Comparison of ENCODE assay signal across 27 cellular contexts in genomic region chrX:63613531-63614028, GRCh38.
"Had no signal": no experiment of that assay in that cellular context is flagged by ENCODE, and none has a peak within 500 bp of the region (broad histone marks: within the 10 kb centered on the region; RNA-seq: fewer than 3 reads in every experiment).

No MANE protein-coding gene starts in this region.

- DNase-seq: activated CD4-positive, alpha-beta T cell treated with anti-CD3 and anti-CD28 coated beads for 1 hour; activated CD4-positive, alpha-beta T cell treated with anti-CD3 and anti-CD28 coated beads, Interleukin-2, amount 10 ng/mL, durations not matched to agents 7 days and 5 days; activated CD8-positive, alpha-beta T cell treated with anti-CD3 and anti-CD28 coated beads for 36 hours; activated gamma-delta T cell treated with Interleukin-2 at 50 U/mL for 16 hours; activated naive CD8-positive, alpha-beta T cell treated with anti-CD3 and anti-CD28 coated beads, Interleukin-2, amount 50 U/mL, for 24 hours; activated T-cell treated with anti-CD3 and anti-CD28 coated beads, Interleukin-2, amount 50 U/mL, for 4 hours; amygdala; caudate nucleus; cortex of kidney; effector memory CD8-positive, alpha-beta T cell; foreskin fibroblast; heart left ventricle; naive B cell; nucleus accumbens; pancreas; retina; spleen; stimulated activated naive CD4-positive, alpha-beta T cell; tibial artery; upper lobe of right lung had no signal

- FAIRE-seq: endothelial cell of umbilical vein, pancreas had no signal

- H3K4me3 ChIP-seq: heart left ventricle, pancreas, prostate gland, spleen, suprapubic skin, tibial artery, upper lobe of right lung had no signal

- ATAC-seq: activated CD8-positive, alpha-beta T cell treated with anti-CD3 and anti-CD28 coated beads for 36 hours; activated naive CD8-positive, alpha-beta T cell treated with anti-CD3 and anti-CD28 coated beads, Interleukin-2, amount 50 U/mL, for 24 hours; activated T-cell treated with anti-CD3 and anti-CD28 coated beads, Interleukin-2, amount 50 U/mL, for 4 hours; activated T-helper 17 cell treated with anti-CD3 and anti-CD28 coated beads, Interleukin-2, amount 50 U/mL, for 72 hours; effector memory CD8-positive, alpha-beta T cell; heart left ventricle; pancreas; upper lobe of right lung; WTC11 had no signal

- H3K9me3 ChIP-seq: heart left ventricle, pancreas, prostate gland, suprapubic skin, upper lobe of right lung had no signal

- H3K4me1 ChIP-seq: heart left ventricle, pancreas, prostate gland, spleen, suprapubic skin, tibial artery, upper lobe of right lung had no signal

- H3K36me3 ChIP-seq: heart left ventricle, pancreas, prostate gland, spleen, suprapubic skin, tibial artery, upper lobe of right lung had no signal

- H3K4me3 Mint-ChIP-seq: activated CD4-positive, alpha-beta T cell treated with anti-CD3 and anti-CD28 coated beads, Interleukin-2, amount 10 ng/mL, durations not matched to agents 7 days and 5 days; activated CD8-positive, alpha-beta T cell treated with anti-CD3 and anti-CD28 coated beads for 36 hours; activated naive CD4-positive, alpha-beta T cell treated with anti-CD3 and anti-CD28 coated beads, Interleukin-2, amount 50 U/mL, for 24 hours; activated naive CD8-positive, alpha-beta T cell treated with anti-CD3 and anti-CD28 coated beads, Interleukin-2, amount 50 U/mL, for 24 hours; activated T-cell treated with anti-CD3 and anti-CD28 coated beads, Interleukin-2, amount 50 U/mL, for 4 hours; activated T-helper 17 cell treated with anti-CD3 and anti-CD28 coated beads, Interleukin-2, amount 50 U/mL, for 72 hours; effector memory CD8-positive, alpha-beta T cell; mesothelial cell of epicardium; naive B cell; WTC11 had no signal

- H3K9me3 Mint-ChIP-seq: activated CD4-positive, alpha-beta T cell treated with anti-CD3 and anti-CD28 coated beads, Interleukin-2, amount 10 ng/mL, durations not matched to agents 7 days and 5 days; activated CD8-positive, alpha-beta T cell treated with anti-CD3 and anti-CD28 coated beads for 36 hours; activated naive CD4-positive, alpha-beta T cell treated with anti-CD3 and anti-CD28 coated beads, Interleukin-2, amount 50 U/mL, for 24 hours; activated T-cell treated with anti-CD3 and anti-CD28 coated beads, Interleukin-2, amount 50 U/mL, for 4 hours; activated T-helper 17 cell treated with anti-CD3 and anti-CD28 coated beads, Interleukin-2, amount 50 U/mL, for 72 hours; effector memory CD8-positive, alpha-beta T cell had no signal

- H3K27me3 ChIP-seq: heart left ventricle, pancreas, spleen, suprapubic skin, tibial artery, upper lobe of right lung had no signal

- H3K27ac Mint-ChIP-seq: activated CD4-positive, alpha-beta T cell treated with anti-CD3 and anti-CD28 coated beads, Interleukin-2, amount 10 ng/mL, durations not matched to agents 7 days and 5 days; activated CD8-positive, alpha-beta T cell treated with anti-CD3 and anti-CD28 coated beads for 36 hours; activated naive CD4-positive, alpha-beta T cell treated with anti-CD3 and anti-CD28 coated beads, Interleukin-2, amount 50 U/mL, for 24 hours; activated naive CD8-positive, alpha-beta T cell treated with anti-CD3 and anti-CD28 coated beads, Interleukin-2, amount 50 U/mL, for 24 hours; activated T-helper 17 cell treated with anti-CD3 and anti-CD28 coated beads, Interleukin-2, amount 50 U/mL, for 72 hours; effector memory CD8-positive, alpha-beta T cell; mesothelial cell of epicardium; naive B cell; WTC11 had no signal

- H3K27me3 Mint-ChIP-seq: activated CD4-positive, alpha-beta T cell treated with anti-CD3 and anti-CD28 coated beads, Interleukin-2, amount 10 ng/mL, durations not matched to agents 7 days and 5 days; activated CD8-positive, alpha-beta T cell treated with anti-CD3 and anti-CD28 coated beads for 36 hours; activated naive CD8-positive, alpha-beta T cell treated with anti-CD3 and anti-CD28 coated beads, Interleukin-2, amount 50 U/mL, for 24 hours; activated T-helper 17 cell treated with anti-CD3 and anti-CD28 coated beads, Interleukin-2, amount 50 U/mL, for 72 hours; effector memory CD8-positive, alpha-beta T cell; naive B cell had no signal

- H3K4me1 Mint-ChIP-seq: activated CD4-positive, alpha-beta T cell treated with anti-CD3 and anti-CD28 coated beads, Interleukin-2, amount 10 ng/mL, durations not matched to agents 7 days and 5 days; activated naive CD4-positive, alpha-beta T cell treated with anti-CD3 and anti-CD28 coated beads, Interleukin-2, amount 50 U/mL, for 24 hours; activated naive CD8-positive, alpha-beta T cell treated with anti-CD3 and anti-CD28 coated beads, Interleukin-2, amount 50 U/mL, for 24 hours; activated T-helper 17 cell treated with anti-CD3 and anti-CD28 coated beads, Interleukin-2, amount 50 U/mL, for 72 hours; mesothelial cell of epicardium; naive B cell; WTC11 had no signal

- H3K27ac ChIP-seq: heart left ventricle, pancreas, prostate gland, spleen, suprapubic skin, tibial artery, upper lobe of right lung had no signal

- H3K36me3 Mint-ChIP-seq: activated naive CD4-positive, alpha-beta T cell treated with anti-CD3 and anti-CD28 coated beads, Interleukin-2, amount 50 U/mL, for 24 hours; mesothelial cell of epicardium; naive B cell had no signal
